ENCODE assay signal across 22 cellular contexts in the genomic region with DNA sequence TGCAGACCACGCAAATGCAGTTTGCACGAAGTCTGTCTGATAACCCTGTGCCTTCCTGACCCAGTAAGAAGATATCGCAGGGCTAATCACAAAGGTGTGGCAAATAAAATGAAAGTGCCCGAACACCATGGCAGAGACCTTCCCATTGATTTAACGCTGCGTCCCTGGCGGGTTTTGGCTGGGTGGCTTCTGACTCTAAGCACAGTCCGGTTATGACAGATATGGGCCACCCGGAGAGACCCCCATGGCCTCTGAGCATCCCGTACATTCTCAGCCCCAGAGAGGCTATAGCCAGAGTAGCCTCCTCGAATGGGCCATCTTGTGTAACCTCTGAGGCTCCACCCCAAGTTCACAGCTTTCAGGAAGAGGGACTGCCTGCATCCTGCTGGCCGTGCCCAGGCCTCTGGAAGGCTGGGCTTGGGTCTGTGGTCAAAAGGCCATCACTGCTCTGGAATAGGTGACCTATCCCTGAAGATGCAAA. TPM values are rescaled to one million over a fixed set of nuclear protein-coding genes. Genes with fewer than 3 reads are reported as not detected.
DNase-seq lines count a peak whose midpoint lies in the region; ATAC-seq and TF ChIP-seq lines count a peak whose summit lies in the region.
"Had no signal": no experiment of that assay in that cellular context is flagged by ENCODE, and none has a peak within 500 bp of the region (broad histone marks: within the 10 kb centered on the region; RNA-seq: fewer than 3 reads in every experiment).

No MANE protein-coding gene starts in this region.

- H2BK5ac ChIP-seq in mesendoderm (ENCODE audit: low read length): no peak overlapping the region

- no peak overlapping the region for H2AK5ac ChIP-seq in mesendoderm (ENCODE audit: low read length)

- no peak overlapping the region for H4K5ac ChIP-seq in mesendoderm (ENCODE audit: low read length)

- no peaks in the 10 kb centered on the region for H3K9me2 ChIP-seq in Karpas-422 (replicated peaks; ENCODE audit: insufficient read depth, low read length)

- intact Hi-C loops in left ventricle myocardium superior (cut with micrococcal nuclease): loop anchor here (10.0 kb wide), 1 partner anchor 183 kb away; no protein-coding TSS in a partner anchor

- TF ChIP-seq CTCF in right atrium auricular region (IDR thresholded peaks at IDR 0.05) (no peak), brain microvascular endothelial cell (IDR thresholded peaks at IDR 0.05; ENCODE audit: low read depth, low read length, missing control alignments) (no peak), type B pancreatic cell (conservative IDR thresholded peaks at IDR 0.05) (no peak)

- H3K27ac Mint-ChIP-seq in type B pancreatic cell: no peak overlapping the region
- H3K27ac Mint-ChIP-seq in T-cell: no peak overlapping the region
- H3K27ac Mint-ChIP-seq: activated B cell treated with CpG ODN at 0.5 μM for 24 hours; activated CD8-positive, alpha-beta T cell treated with anti-CD3 and anti-CD28 coated beads, Interleukin-2, amount 10 ng/mL, durations not matched to agents 7 days and 5 days; activated naive CD4-positive, alpha-beta T cell treated with anti-CD3 and anti-CD28 coated beads for 36 hours; activated T-cell treated with anti-CD3 and anti-CD28 coated beads, Interleukin-2, amount 50 U/mL, for 24 hours; CD8-positive, alpha-beta T cell; naive thymus-derived CD8-positive, alpha-beta T cell had no signal

- H3K79me1 ChIP-seq in mesendoderm (ENCODE audit: low read length): no peaks in the 10 kb centered on the region

- POLR2A ChIA-PET in T-cell (lab: Charles Lee): no interaction called here

- H3K4ac ChIP-seq in mesendoderm (ENCODE audit: low read depth, low read length): no peak overlapping the region

- H2BK120ac ChIP-seq in mesendoderm (ENCODE audit: low read depth, low read length): no peak overlapping the region

- H3K79me2 ChIP-seq in mesendoderm (ENCODE audit: control insufficient read depth, insufficient read depth, low read length) (no peaks in the 10 kb centered on the region), Karpas-422 (ENCODE audit: low read length) (no peaks in the 10 kb centered on the region)

- H3K23ac ChIP-seq in mesendoderm (ENCODE audit: low read length): no peak overlapping the region

- H3K36me3 ChIP-seq in right atrium auricular region (no peaks in the 10 kb centered on the region), brain microvascular endothelial cell (replicated peaks) (peaks cover 68% of the 10 kb centered on the region), mesendoderm (ENCODE audit: control insufficient read depth, insufficient read depth, low read length) (no peaks in the 10 kb centered on the region), Karpas-422 (ENCODE audit: insufficient read depth, low read length) (no peaks in the 10 kb centered on the region)
- H3K36me3 ChIP-seq: prostate gland, suprapubic skin had no signal

- H3K9me3 Mint-ChIP-seq in type B pancreatic cell (no peaks in the 10 kb centered on the region), T-cell (no peaks in the 10 kb centered on the region)
- H3K9me3 Mint-ChIP-seq: activated B cell treated with CpG ODN at 0.5 μM for 24 hours; activated naive CD4-positive, alpha-beta T cell treated with anti-CD3 and anti-CD28 coated beads for 36 hours; activated T-cell treated with anti-CD3 and anti-CD28 coated beads, Interleukin-2, amount 50 U/mL, for 24 hours; CD8-positive, alpha-beta T cell; naive thymus-derived CD8-positive, alpha-beta T cell had no signal

- ATAC-seq in left ventricle myocardium superior (no peak), T-cell (replicated peaks in 1 of 4) (no peak)
- ATAC-seq: activated CD8-positive, alpha-beta T cell treated with anti-CD3 and anti-CD28 coated beads, Interleukin-2, amount 10 ng/mL, durations not matched to agents 7 days and 5 days; CD8-positive, alpha-beta T cell; esophagus mucosa; HCT116; naive thymus-derived CD8-positive, alpha-beta T cell had no signal

- peaks cover 33% of the 10 kb centered on the region for H3K4me1 Mint-ChIP-seq in type B pancreatic cell (ENCODE audit: unreplicated experiment)
- peaks cover 6 to 15% (median 6%) of the 10 kb centered on the region in 3 donors for H3K4me1 Mint-ChIP-seq in T-cell

- H3K27me3 Mint-ChIP-seq in type B pancreatic cell (peaks cover 87% of the 10 kb centered on the region), T-cell (peaks cover 57 to 87% of the 10 kb centered on the region in 2 donors)

- H3K4me3 ChIP-seq in right atrium auricular region (peak overlapping the region in 1 of 2 donors; percentile 59), brain microvascular endothelial cell (ENCODE audit: low read depth, low read length) (peak overlapping the region; percentile 93), mesendoderm (ENCODE audit: low read length) (no peak overlapping the region), Karpas-422 (ENCODE audit: low read length) (no peak overlapping the region)
- H3K4me3 ChIP-seq: prostate gland, SJCRH30, suprapubic skin had no signal

- peak overlapping the region; percentile 83 for H3K4me3 Mint-ChIP-seq in type B pancreatic cell
- no peak overlapping the region for H3K4me3 Mint-ChIP-seq in T-cell
- H3K4me3 Mint-ChIP-seq: activated B cell treated with CpG ODN at 0.5 μM for 24 hours; activated CD8-positive, alpha-beta T cell treated with anti-CD3 and anti-CD28 coated beads, Interleukin-2, amount 10 ng/mL, durations not matched to agents 7 days and 5 days; activated naive CD4-positive, alpha-beta T cell treated with anti-CD3 and anti-CD28 coated beads for 36 hours; activated T-cell treated with anti-CD3 and anti-CD28 coated beads, Interleukin-2, amount 50 U/mL, for 24 hours; CD8-positive, alpha-beta T cell; naive thymus-derived CD8-positive, alpha-beta T cell had no signal

- H3K4me1 ChIP-seq in right atrium auricular region (peaks cover 0 to 20% of the 10 kb centered on the region in 2 donors), mesendoderm (ENCODE audit: control insufficient read depth, low read depth, low read length) (peaks cover 15% of the 10 kb centered on the region), Karpas-422 (ENCODE audit: low read length) (no peaks in the 10 kb centered on the region)
- H3K4me1 ChIP-seq: prostate gland, SJCRH30 had no signal

- no peaks in the 10 kb centered on the region for H4K20me1 ChIP-seq in Karpas-422 (ENCODE audit: insufficient read depth, low read depth, low read length)

- no peak overlapping the region for H2AFZ ChIP-seq in Karpas-422 (ENCODE audit: low read length)

- H3K27ac ChIP-seq in right atrium auricular region (peak overlapping the region; percentile 61 to 90), brain microvascular endothelial cell (peak overlapping the region; percentile 79), mesendoderm (ENCODE audit: low read depth, low read length) (no peak overlapping the region), Karpas-422 (ENCODE audit: low read length) (no peak overlapping the region)
- H3K27ac ChIP-seq: prostate gland, SJCRH30, suprapubic skin had no signal

- WGBS in mesendoderm (ENCODE audit: extremely low coverage, insufficient coverage, low lambda C conversion rate): no CpG with 5 or more reads among the region's 12 CpGs

- H4K8ac ChIP-seq in mesendoderm (ENCODE audit: low read depth, low read length): no peak overlapping the region

- H3K9me3 ChIP-seq in right atrium auricular region (no peaks in the 10 kb centered on the region), Karpas-422 (ENCODE audit: low read length) (no peaks in the 10 kb centered on the region)
- H3K9me3 ChIP-seq: prostate gland, SJCRH30, suprapubic skin had no signal

- H3K18ac ChIP-seq in mesendoderm (ENCODE audit: low read length): no peak overlapping the region

- H3K56ac ChIP-seq in mesendoderm (ENCODE audit: low read length): no peak overlapping the region

- H3K9ac ChIP-seq in mesendoderm (ENCODE audit: low read length): no peak overlapping the region
- H3K9ac ChIP-seq in Karpas-422 (ENCODE audit: low read length): no peak overlapping the region

- H3K36me3 Mint-ChIP-seq in type B pancreatic cell (peaks cover 17% of the 10 kb centered on the region), T-cell (no peaks in the 10 kb centered on the region)
- H3K36me3 Mint-ChIP-seq: CD8-positive, alpha-beta T cell; naive thymus-derived CD8-positive, alpha-beta T cell had no signal

- H3K27me3 ChIP-seq in right atrium auricular region (no peaks in the 10 kb centered on the region), brain microvascular endothelial cell (replicated peaks) (no peaks in the 10 kb centered on the region), mesendoderm (ENCODE audit: insufficient read depth, low read length, poor library complexity) (peaks cover 77% of the 10 kb centered on the region), Karpas-422 (ENCODE audit: low read length) (no peaks in the 10 kb centered on the region)
- H3K27me3 ChIP-seq: SJCRH30 had no signal

- CTCF ChIA-PET in T-cell (lab: Charles Lee): no interaction called here

- H2BK15ac ChIP-seq in mesendoderm (replicated peaks; ENCODE audit: low read depth): no peak overlapping the region

- DNase-seq in right atrium auricular region (ENCODE audit: low spot score): no peak
- no peak for DNase-seq in left ventricle myocardium superior
- no peak for DNase-seq in brain microvascular endothelial cell
- DNase-seq in mesendoderm: peak; percentile 48
- DNase-seq in type B pancreatic cell (ENCODE audit: extremely low spot score, unreplicated experiment): no peak
- DNase-seq in T-cell: no peak
- DNase-seq in retina: no peak
- DNase-seq in Karpas-422: no peak
- DNase-seq: activated B cell treated with CpG ODN at 0.5 μM for 24 hours; activated CD8-positive, alpha-beta T cell treated with anti-CD3 and anti-CD28 coated beads, Interleukin-2, amount 10 ng/mL, durations not matched to agents 7 days and 5 days; activated naive CD4-positive, alpha-beta T cell treated with anti-CD3 and anti-CD28 coated beads for 36 hours; activated T-cell treated with anti-CD3 and anti-CD28 coated beads, Interleukin-2, amount 50 U/mL, for 24 hours; CD8-positive, alpha-beta T cell; dorsolateral prefrontal cortex; naive thymus-derived CD8-positive, alpha-beta T cell; NCI-H1436 treated with DMSO at 0.1 percent for 48 hours; NCI-H2171 treated with DMSO at 0.1 percent for 48 hours; SJCRH30 had no signal

- in situ Hi-C loops in brain microvascular endothelial cell (cut with HindIII; ENCODE audit: low pct_ligation_motif_present, low sequenced_read_pairs): loop anchor here (5.0 to 25.0 kb wide), 2 partner anchors 490 to 715 kb away; no protein-coding TSS in a partner anchor

- H3K4me2 ChIP-seq in mesendoderm (ENCODE audit: low read length) (no peak overlapping the region), Karpas-422 (ENCODE audit: low read depth, low read length, poor library complexity, severe bottlenecking) (no peak overlapping the region)

RNA-seq across cellular contexts. Expression of gene FOXC2, which starts 5.5 kb away (rescaled TPM):
- total RNA-seq in right atrium auricular region: 1 to 10 TPM; 2.6 to 2.9 TPM
- total RNA-seq in left ventricle myocardium superior: 1.9 TPM
- 1.7 TPM for polyA plus RNA-seq in mesendoderm (2013, experiment 1 of 2)
- 1.7 TPM for polyA plus RNA-seq in mesendoderm (2013, experiment 2 of 2)
- 5.5 and 11.3 TPM in 2 replicates for total RNA-seq in type B pancreatic cell (ENCODE audit: low replicate concordance)
- total RNA-seq in T-cell: not detected
- 0.07 TPM in 1 of 2 replicates, not detected in the other for total RNA-seq in Karpas-422 (2014; rRNA removed; shearing (Covaris generic); ENCODE audit: low replicate concordance)
- total RNA-seq: activated B cell treated with CpG ODN at 0.5 μM for 24 hours; activated CD8-positive, alpha-beta T cell treated with anti-CD3 and anti-CD28 coated beads, Interleukin-2, amount 10 ng/mL, durations not matched to agents 7 days and 5 days; activated naive CD4-positive, alpha-beta T cell treated with anti-CD3 and anti-CD28 coated beads for 36 hours; naive thymus-derived CD8-positive, alpha-beta T cell had no signal
- polyA plus RNA-seq: naive thymus-derived CD8-positive, alpha-beta T cell had no signal

RNA-seq across cellular contexts. Expression of gene FOXL1, which starts 6.3 kb away (rescaled TPM):
- total RNA-seq in right atrium auricular region (1 to 10 TPM in 1 of 2 donors, under 1 TPM in 1; 0.85 to 1.3 TPM), left ventricle myocardium superior (0.32 TPM), type B pancreatic cell (ENCODE audit: low replicate concordance) (1.5 and 2.2 TPM in 2 replicates), T-cell (not detected)
- polyA plus RNA-seq in mesendoderm (2013, experiment 1 of 2): 0.27 TPM
- polyA plus RNA-seq in mesendoderm (2013, experiment 2 of 2): 0.35 TPM
- not detected in 2 replicates for total RNA-seq in Karpas-422 (2014; rRNA removed; shearing (Covaris generic); ENCODE audit: low replicate concordance)
- total RNA-seq: activated B cell treated with CpG ODN at 0.5 μM for 24 hours; activated CD8-positive, alpha-beta T cell treated with anti-CD3 and anti-CD28 coated beads, Interleukin-2, amount 10 ng/mL, durations not matched to agents 7 days and 5 days; activated naive CD4-positive, alpha-beta T cell treated with anti-CD3 and anti-CD28 coated beads for 36 hours; naive thymus-derived CD8-positive, alpha-beta T cell had no signal
- polyA plus RNA-seq: naive thymus-derived CD8-positive, alpha-beta T cell had no signal

RNA-seq across cellular contexts. Expression of gene MTHFSD, which starts 17.0 kb away (rescaled TPM):
- total RNA-seq in right atrium auricular region (1 to 10 TPM; 7.8 to 8.3 TPM), left ventricle myocardium superior (12.6 TPM), type B pancreatic cell (ENCODE audit: low replicate concordance) (18.2 and 20.2 TPM in 2 replicates), T-cell (10 to 100 TPM; 18.0 to 39.6 (median 34.9) TPM)
- 5.5 TPM for polyA plus RNA-seq in mesendoderm (2013, experiment 1 of 2)
- polyA plus RNA-seq in mesendoderm (2013, experiment 2 of 2): 6.0 TPM
- total RNA-seq in Karpas-422 (2014; rRNA removed; shearing (Covaris generic); ENCODE audit: low replicate concordance): 18.8 and 21.8 TPM in 2 replicates

Comparison
In these comparisons a context has a peak if more than half of its experiments do, and no peak if none do; other contexts are left out.
1. H3K27ac ChIP-seq: peak in right atrium auricular region (2 of 2) and brain microvascular endothelial cell (single experiment); none in mesendoderm (single experiment) and Karpas-422 (single experiment).